25 cellular contexts compared by ENCODE assay signal in the genomic region with DNA sequence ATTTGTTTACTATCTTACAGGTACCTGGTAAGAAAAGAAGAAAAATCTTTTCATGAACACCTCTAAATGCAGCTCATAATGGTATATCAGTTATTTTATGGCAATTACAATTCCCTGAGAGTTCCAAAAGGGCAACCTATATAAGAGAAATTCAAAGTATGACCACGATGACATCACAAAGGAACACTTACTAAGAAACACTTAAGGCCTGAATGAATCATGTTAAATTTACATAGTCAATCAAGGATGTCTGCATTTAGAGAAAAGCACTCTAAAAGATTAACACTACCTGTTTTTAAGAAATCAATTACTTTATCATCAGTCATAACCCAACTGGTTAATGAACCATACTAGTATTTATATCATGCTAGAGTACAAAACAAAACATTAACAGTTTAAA.
A peak's percentile ranks its signal among the peaks of the same experiment; 100 is the strongest.
DNase-seq lines count a peak whose midpoint lies in the region; ATAC-seq, FAIRE-seq and TF ChIP-seq lines count a peak whose summit lies in the region.
"Had no signal": no experiment of that assay in that cellular context is flagged by ENCODE, and none has a peak within 500 bp of the region (broad histone marks: within the 10 kb centered on the region; RNA-seq: fewer than 3 reads in every experiment).

No MANE protein-coding gene starts in this region.

- no peak overlapping the region for H3K4me2 ChIP-seq in IMR-90 (ENCODE audit: low read depth, low read length)
- H3K4me2 ChIP-seq: neural progenitor cell had no signal

- H3K9me1 ChIP-seq in IMR-90 (ENCODE audit: insufficient read depth, low read length): no peaks in the 10 kb centered on the region

- no peak overlapping the region for H2AFZ ChIP-seq in IMR-90 (replicated peaks; ENCODE audit: low read length, poor library complexity)
- H2AFZ ChIP-seq: neural progenitor cell had no signal

- H4K5ac ChIP-seq in IMR-90 (ENCODE audit: low read depth, low read length): no peak overlapping the region

- no peak for FAIRE-seq in bronchial epithelial cell (lab: Jason Lieb, UNC)
- FAIRE-seq: pancreas, small intestine had no signal

- DNase-seq in EL: peak; percentile 39
- peak; percentile 37 for DNase-seq in IMR-90
- DNase-seq in bronchial epithelial cell (ENCODE audit: low read depth): peak; percentile 56
- DNase-seq in kidney glomerular epithelial cell (lab: John Stamatoyannopoulos, UW): peak; percentile 8
- no peak for DNase-seq in SHP77 (lab: John Stamatoyannopoulos, UW)
- DNase-seq in CD1c-positive myeloid dendritic cell (ENCODE audit: extremely low spot score): no peak
- DNase-seq: activated CD4-positive, alpha-beta T cell treated with anti-CD3 and anti-CD28 coated beads for 36 hours; activated CD8-positive, alpha-beta memory T cell treated with anti-CD3 and anti-CD28 coated beads for 24 hours; activated effector memory CD4-positive, alpha-beta T cell treated with Interleukin-2 at 50 U/mL for 16 hours; activated naive CD8-positive, alpha-beta T cell treated with anti-CD3 and anti-CD28 coated beads, Interleukin-2, amount 10 ng/mL, durations not matched to agents 7 days and 5 days; body of pancreas; DMS53; GDM1; hypothalamus; left lung; NCI-H146; NCI-H2107; NCI-H345; NCI-H69; pancreas; Right ventricle myocardium superior; small intestine; thyroid gland had no signal

- ATAC-seq in IMR-90 (ENCODE audit: low read depth): no peak
- no peak for ATAC-seq in GM21737 (IDR thresholded peaks at IDR 0.05; ENCODE audit: unreplicated experiment)
- ATAC-seq: activated CD4-positive, alpha-beta T cell treated with anti-CD3 and anti-CD28 coated beads for 36 hours; body of pancreas; left lung; pancreas had no signal

- H3K14ac ChIP-seq in IMR-90 (replicated peaks; ENCODE audit: low read depth, low read length): no peak overlapping the region

- no CpG with 5 or more reads among the region's 1 CpG for WGBS in IMR-90 (ENCODE audit: extremely low coverage in 2 of 2, insufficient read length in 1 of 2), 2 experiments

- no peak overlapping the region for H4K91ac ChIP-seq in IMR-90 (ENCODE audit: insufficient read depth, low read depth, low read length)

- TF ChIP-seq POLR2A in IMR-90 (IDR thresholded peaks at IDR 0.05; ENCODE audit: low read depth, low read length): no peak

- no peak overlapping the region for H2BK20ac ChIP-seq in IMR-90 (ENCODE audit: low read depth, low read length)

- no peaks in the 10 kb centered on the region for H4K20me1 ChIP-seq in IMR-90 (ENCODE audit: insufficient read depth, low read length)

- no peak for TF ChIP-seq RAD21 in IMR-90 (IDR thresholded peaks at IDR 0.05; ENCODE audit: low read length)

- intact Hi-C loops in IMR-90 (cut with micrococcal nuclease): no loop called here

- CTCF ChIA-PET in IMR-90 (lab: Yijun Ruan, JAX): interaction anchor here (1.1 kb wide), 1 partner anchor 17 kb away, joined by 8 read pairs; no protein-coding TSS in a partner anchor

- no peaks in the 10 kb centered on the region for H3K4me1 ChIP-seq in IMR-90 (ENCODE audit: control insufficient read depth, insufficient read depth, low read length)
- H3K4me1 ChIP-seq: left lung, neural progenitor cell, thyroid gland had no signal

- POLR2A ChIA-PET in IMR-90 (lab: Charles Lee; ENCODE audit: unreplicated experiment): no interaction called here

- H3K9me3 ChIP-seq in IMR-90 (ENCODE audit: control insufficient read depth, insufficient read depth, low read length): no peaks in the 10 kb centered on the region
- H3K9me3 ChIP-seq: body of pancreas, left lung, pancreas, thyroid gland had no signal

- no peak overlapping the region for H3K18ac ChIP-seq in IMR-90 (ENCODE audit: low read depth, low read length)

- H3K27me3 ChIP-seq in IMR-90 (ENCODE audit: control insufficient read depth, insufficient read depth, low read length) (no peaks in the 10 kb centered on the region), bronchial epithelial cell (ENCODE audit: control insufficient read depth, insufficient read depth, low read length) (no peaks in the 10 kb centered on the region)
- H3K27me3 ChIP-seq: body of pancreas, left lung, neural progenitor cell, pancreas, thyroid gland had no signal

- no peak for TF ChIP-seq CTCF in IMR-90 (conservative IDR thresholded peaks at IDR 0.05; ENCODE audit: low read depth, low read length)
- TF ChIP-seq CTCF in bronchial epithelial cell (IDR thresholded peaks at IDR 0.05; ENCODE audit: insufficient read depth, low read length, severe bottlenecking): no peak

- H2BK15ac ChIP-seq in IMR-90 (ENCODE audit: low read depth, low read length): no peak overlapping the region

- H2BK5ac ChIP-seq in IMR-90 (ENCODE audit: low read depth, low read length, poor library complexity, severe bottlenecking): no peak overlapping the region

- H3K4ac ChIP-seq in IMR-90 (ENCODE audit: low read depth, low read length): no peak overlapping the region

- BruUV-seq in IMR-90 (replicated peaks; lab: Mats Ljungman, UMichigan): no TSS peak

- H3K36me3 ChIP-seq in IMR-90 (ENCODE audit: control insufficient read depth, insufficient read depth, low read length) (no peaks in the 10 kb centered on the region), bronchial epithelial cell (ENCODE audit: control insufficient read depth, insufficient read depth, low read length) (no peaks in the 10 kb centered on the region)
- H3K36me3 ChIP-seq: pancreas had no signal

- no peak overlapping the region for H4K8ac ChIP-seq in IMR-90 (ENCODE audit: low read depth in 2 of 2, low read length in 2 of 2)

- no peak overlapping the region for H2BK120ac ChIP-seq in IMR-90 (ENCODE audit: low read depth, low read length)

- no peak overlapping the region for H2AK9ac ChIP-seq in IMR-90 (replicated peaks; ENCODE audit: low read depth, low read length, poor library complexity)

- in situ Hi-C loops in IMR-90 (cut with MboI; ENCODE audit: low sequenced_read_pairs): no loop called here

- no peak overlapping the region for H3K27ac ChIP-seq in IMR-90 (ENCODE audit: insufficient read depth, low read length)
- H3K27ac ChIP-seq: body of pancreas, left lung, neural progenitor cell, pancreas, thyroid gland had no signal

- peaks cover under 1 to 6% of the 10 kb centered on the region in 2 experiments; a peak in 2 of 4 replicates for H3K79me1 ChIP-seq in IMR-90 (ENCODE audit: low read depth in 1 of 2, low read length in 2 of 2)

- H3K4me3 ChIP-seq in IMR-90 (ENCODE audit: insufficient read depth, low read depth, low read length) (no peak overlapping the region), bronchial epithelial cell (ENCODE audit: low read depth, low read length) (no peak overlapping the region)
- H3K4me3 ChIP-seq: body of pancreas, left lung, neural progenitor cell, pancreas, thyroid gland had no signal

- no peak overlapping the region for H3K23ac ChIP-seq in IMR-90 (ENCODE audit: low read depth, low read length)

- no peak overlapping the region for H3K56ac ChIP-seq in IMR-90 (ENCODE audit: extremely low read depth, insufficient read depth, low read length)

- no peak overlapping the region for H3K9ac ChIP-seq in IMR-90 (ENCODE audit: low read depth, low read length)
- H3K9ac ChIP-seq: neural progenitor cell had no signal

- dilution Hi-C loops in IMR-90 (cut with HindIII; ENCODE audit: low sequenced_read_pairs, unreplicated experiment): no loop called here

- no peak overlapping the region for H2AK5ac ChIP-seq in IMR-90 (ENCODE audit: low read depth, low read length)

TF ChIP-seq in IMR-90, 13 proteins besides CTCF, POLR2A, EP300 and RAD21:
- no peak for TF ChIP-seq RCOR1 (IDR thresholded peaks at IDR 0.05; ENCODE audit: insufficient replicate concordance, low read length)
- TF ChIP-seq MAZ (IDR thresholded peaks at IDR 0.05; ENCODE audit: borderline replicate concordance, low read depth, low read length): no peak
- no peak for TF ChIP-seq FOS (IDR thresholded peaks at IDR 0.05; ENCODE audit: low read depth, low read length)
- TF ChIP-seq MXI1 (IDR thresholded peaks at IDR 0.05; ENCODE audit: borderline replicate concordance, low read depth, low read length): no peak
- no peak for TF ChIP-seq RFX5 (IDR thresholded peaks at IDR 0.05; ENCODE audit: low read depth, low read length)
- TF ChIP-seq BHLHE40 (IDR thresholded peaks at IDR 0.05; ENCODE audit: low read depth, low read length): no peak
- TF ChIP-seq, protein P1, sequence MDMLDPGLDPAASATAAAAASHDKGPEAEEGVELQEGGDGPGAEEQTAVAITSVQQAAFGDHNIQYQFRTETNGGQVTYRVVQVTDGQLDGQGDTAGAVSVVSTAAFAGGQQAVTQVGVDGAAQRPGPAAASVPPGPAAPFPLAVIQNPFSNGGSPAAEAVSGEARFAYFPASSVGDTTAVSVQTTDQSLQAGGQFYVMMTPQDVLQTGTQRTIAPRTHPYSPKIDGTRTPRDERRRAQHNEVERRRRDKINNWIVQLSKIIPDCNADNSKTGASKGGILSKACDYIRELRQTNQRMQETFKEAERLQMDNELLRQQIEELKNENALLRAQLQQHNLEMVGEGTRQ (IDR thresholded peaks at IDR 0.05; ENCODE audit: low read depth, low read length): no peak
- no peak for TF ChIP-seq SMC3 (IDR thresholded peaks at IDR 0.05; ENCODE audit: low read depth, low read length)
- no peak for TF ChIP-seq NFE2L2 (IDR thresholded peaks at IDR 0.05; ENCODE audit: low read depth, low read length)
- no peak for TF ChIP-seq CEBPB (IDR thresholded peaks at IDR 0.05; ENCODE audit: low read depth, low read length)
- TF ChIP-seq, protein P2, sequence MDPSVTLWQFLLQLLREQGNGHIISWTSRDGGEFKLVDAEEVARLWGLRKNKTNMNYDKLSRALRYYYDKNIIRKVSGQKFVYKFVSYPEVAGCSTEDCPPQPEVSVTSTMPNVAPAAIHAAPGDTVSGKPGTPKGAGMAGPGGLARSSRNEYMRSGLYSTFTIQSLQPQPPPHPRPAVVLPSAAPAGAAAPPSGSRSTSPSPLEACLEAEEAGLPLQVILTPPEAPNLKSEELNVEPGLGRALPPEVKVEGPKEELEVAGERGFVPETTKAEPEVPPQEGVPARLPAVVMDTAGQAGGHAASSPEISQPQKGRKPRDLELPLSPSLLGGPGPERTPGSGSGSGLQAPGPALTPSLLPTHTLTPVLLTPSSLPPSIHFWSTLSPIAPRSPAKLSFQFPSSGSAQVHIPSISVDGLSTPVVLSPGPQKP (IDR thresholded peaks at IDR 0.05; ENCODE audit: borderline replicate concordance, low read depth, low read length): no peak
- TF ChIP-seq MAFK (IDR thresholded peaks at IDR 0.05; ENCODE audit: low read depth, low read length): no peak
- TF ChIP-seq CHD1 (IDR thresholded peaks at IDR 0.05; ENCODE audit: low read depth, low read length): no peak

Comparison
In these comparisons a context has a peak if more than half of its experiments do, and no peak if none do; other contexts are left out.
1. DNase-seq: peak in EL (single experiment), IMR-90 (single experiment), bronchial epithelial cell (single experiment) and kidney glomerular epithelial cell (single experiment); none in SHP77 (0 of 2) and CD1c-positive myeloid dendritic cell (single experiment).